Comparison of ENCODE assay signal across 37 cellular contexts in genomic region chr5:33842456-33842855, GRCh38. TPM values are rescaled to one million over a fixed set of nuclear protein-coding genes. Genes with fewer than 3 reads are reported as not detected.
"Had no signal": no experiment of that assay in that cellular context is flagged by ENCODE, and none has a peak within 500 bp of the region (broad histone marks: within the 10 kb centered on the region; RNA-seq: fewer than 3 reads in every experiment).

No MANE protein-coding gene starts in this region.

- H3K27me3 ChIP-seq: ascending aorta, esophagus muscularis mucosa, foreskin keratinocyte, heart left ventricle, pancreas, sigmoid colon, thyroid gland, upper lobe of left lung, vagina had no signal

- H3K4me1 ChIP-seq: foreskin keratinocyte, pancreas, prostate gland, upper lobe of left lung, vagina had no signal

- H3K36me3 ChIP-seq: ascending aorta, esophagus muscularis mucosa, heart left ventricle, pancreas, prostate gland, sigmoid colon, thyroid gland, upper lobe of left lung, vagina had no signal

- FAIRE-seq: kidney, pancreas, TTC549 had no signal

- H3K4me3 ChIP-seq: ascending aorta, esophagus muscularis mucosa, heart left ventricle, pancreas, prostate gland, sigmoid colon, smooth muscle cell, thyroid gland, upper lobe of left lung, vagina had no signal

- H3K27me3 Mint-ChIP-seq: activated naive CD4-positive, alpha-beta T cell treated with anti-CD3 and anti-CD28 coated beads, Interleukin-2, amount 10 ng/mL, durations not matched to agents 7 days and 5 days; activated T-cell treated with anti-CD3 and anti-CD28 coated beads, Interleukin-2, amount 50 U/mL, for 24 hours; dendritic cell treated with granulocyte-macrophage colony-stimulating factor and Interleukin-4, amounts not matched to agents 40 ng/mL and 50 ng/mL, for 4 days; stimulated activated memory B cell treated with anti-CD40 and anti-IgM and Interleukin-4, amounts not matched to agents 10 μg/mL and 1 μg/mL and 100 μg/mL, for 72 hours had no signal

- DNase-seq: activated CD4-positive, alpha-beta T cell treated with anti-CD3 and anti-CD28 coated beads for 48 hours; activated CD4-positive, alpha-beta T cell treated with anti-CD3 and anti-CD28 coated beads, Interleukin-2, amount 50 U/mL, for 48 hours; activated CD8-positive, alpha-beta memory T cell treated with anti-CD3 and anti-CD28 coated beads, Interleukin-2, amount 50 U/mL, for 4 hours; activated gamma-delta T cell; activated naive CD4-positive, alpha-beta T cell treated with anti-CD3 and anti-CD28 coated beads, Interleukin-2, amount 10 ng/mL, durations not matched to agents 7 days and 5 days; activated naive CD8-positive, alpha-beta T cell treated with anti-CD3 and anti-CD28 coated beads, Interleukin-2, amount 10 ng/mL, durations not matched to agents 7 days and 5 days; activated T-cell treated with anti-CD3 and anti-CD28 coated beads, Interleukin-2, amount 50 U/mL, for 24 hours; caudate nucleus; endodermal cell; heart left ventricle; hypothalamus; immature natural killer cell; kidney; left colon; midbrain; naive thymus-derived CD4-positive, alpha-beta T cell; pancreas; retina; sigmoid colon; stimulated activated CD4-positive, alpha-beta T cell treated with anti-CD3 and anti-CD28 coated beads, Interleukin-1b, Interleukin-23, amount 100 ng/mL, for 48 hours; stimulated activated CD4-positive, alpha-beta T cell treated with anti-CD3 and anti-CD28 coated beads, Interleukin-4, amount 100 ng/mL, for 4 hours; stimulated activated CD8-positive, alpha-beta memory T cell treated with anti-CD3 and anti-CD28 coated beads, Interleukin-4, amount 100 ng/mL, for 48 hours; stimulated activated naive CD8-positive, alpha-beta T cell treated with anti-CD3 and anti-CD28 coated beads, Interleukin-15, amount 100 ng/mL, for 72 hours; T-helper 9 cell; thyroid gland; upper lobe of left lung had no signal

- H3K4me1 Mint-ChIP-seq: stimulated activated memory B cell treated with anti-CD40 and anti-IgM and Interleukin-4, amounts not matched to agents 10 μg/mL and 1 μg/mL and 100 μg/mL, for 72 hours had no signal

- ATAC-seq: heart left ventricle; left colon; naive thymus-derived CD4-positive, alpha-beta T cell; pancreas; stimulated activated memory B cell treated with anti-CD40 and anti-IgM and Interleukin-4, amounts not matched to agents 10 μg/mL and 1 μg/mL and 100 μg/mL, for 72 hours; stimulated activated naive CD8-positive, alpha-beta T cell treated with anti-CD3 and anti-CD28 coated beads, Interleukin-15, amount 100 ng/mL, for 72 hours had no signal

- H3K27ac Mint-ChIP-seq: activated naive CD4-positive, alpha-beta T cell treated with anti-CD3 and anti-CD28 coated beads, Interleukin-2, amount 10 ng/mL, durations not matched to agents 7 days and 5 days; activated naive CD8-positive, alpha-beta T cell treated with anti-CD3 and anti-CD28 coated beads, Interleukin-2, amount 10 ng/mL, durations not matched to agents 7 days and 5 days; activated T-cell treated with anti-CD3 and anti-CD28 coated beads, Interleukin-2, amount 50 U/mL, for 24 hours; dendritic cell treated with granulocyte-macrophage colony-stimulating factor and Interleukin-4, amounts not matched to agents 40 ng/mL and 50 ng/mL, for 4 days; endodermal cell; immature natural killer cell; stimulated activated memory B cell treated with anti-CD40 and anti-IgM and Interleukin-4, amounts not matched to agents 10 μg/mL and 1 μg/mL and 100 μg/mL, for 72 hours; stimulated activated naive CD8-positive, alpha-beta T cell treated with anti-CD3 and anti-CD28 coated beads, Interleukin-15, amount 100 ng/mL, for 72 hours had no signal

- H3K36me3 Mint-ChIP-seq: immature natural killer cell; stimulated activated memory B cell treated with anti-CD40 and anti-IgM and Interleukin-4, amounts not matched to agents 10 μg/mL and 1 μg/mL and 100 μg/mL, for 72 hours had no signal

- H3K27ac ChIP-seq: ascending aorta, esophagus muscularis mucosa, foreskin keratinocyte, heart left ventricle, pancreas, prostate gland, sigmoid colon, thyroid gland, upper lobe of left lung, vagina, VCaP had no signal

- H3K9me3 Mint-ChIP-seq: activated T-cell treated with anti-CD3 and anti-CD28 coated beads, Interleukin-2, amount 50 U/mL, for 24 hours had no signal

- H3K4me3 Mint-ChIP-seq: activated naive CD4-positive, alpha-beta T cell treated with anti-CD3 and anti-CD28 coated beads, Interleukin-2, amount 10 ng/mL, durations not matched to agents 7 days and 5 days; activated T-cell treated with anti-CD3 and anti-CD28 coated beads, Interleukin-2, amount 50 U/mL, for 24 hours; dendritic cell treated with granulocyte-macrophage colony-stimulating factor and Interleukin-4, amounts not matched to agents 40 ng/mL and 50 ng/mL, for 4 days; endodermal cell; immature natural killer cell; stimulated activated memory B cell treated with anti-CD40 and anti-IgM and Interleukin-4, amounts not matched to agents 10 μg/mL and 1 μg/mL and 100 μg/mL, for 72 hours; stimulated activated naive CD8-positive, alpha-beta T cell treated with anti-CD3 and anti-CD28 coated beads, Interleukin-15, amount 100 ng/mL, for 72 hours had no signal

- H3K9me3 ChIP-seq: ascending aorta, esophagus muscularis mucosa, heart left ventricle, pancreas, prostate gland, sigmoid colon, thyroid gland, upper lobe of left lung, vagina had no signal

RNA-seq across cellular contexts. Expression of gene ADAMTS12, which starts 49.3 kb away (rescaled TPM):
- total RNA-seq: activated CD8-positive, alpha-beta memory T cell treated with anti-CD3 and anti-CD28 coated beads for 36 hours; activated naive CD8-positive, alpha-beta T cell treated with anti-CD3 and anti-CD28 coated beads, Interleukin-2, amount 10 ng/mL, durations not matched to agents 7 days and 5 days; naive thymus-derived CD4-positive, alpha-beta T cell had no signal
- polyA plus RNA-seq: immature natural killer cell; naive thymus-derived CD4-positive, alpha-beta T cell had no signal
